In genomic region chr1:14539309-14539708, GRCh38 we compare ENCODE assay signal across 25 cellular contexts.
"Had no signal": no experiment of that assay in that cellular context is flagged by ENCODE, and none has a peak within 500 bp of the region (broad histone marks: within the 10 kb centered on the region; RNA-seq: fewer than 3 reads in every experiment).

No MANE protein-coding gene starts in this region.

- H3K4me1 ChIP-seq: esophagus squamous epithelium, gastrocnemius medialis, heart right ventricle, left lung, lower lobe of right lung had no signal

- H3K9me3 ChIP-seq: esophagus squamous epithelium, gastrocnemius medialis, heart right ventricle, left lung, lower lobe of right lung, mucosa of descending colon had no signal

- H3K4me3 ChIP-seq: coronary artery, dorsolateral prefrontal cortex, esophagus squamous epithelium, gastrocnemius medialis, heart right ventricle, left lung, lower lobe of right lung, mucosa of descending colon had no signal

- DNase-seq: dermis blood vessel endothelial cell; dorsolateral prefrontal cortex; effector CD4-positive, alpha-beta T cell; effector memory CD4-positive, alpha-beta T cell; erythroblast; esophagus squamous epithelium; foreskin fibroblast; foreskin melanocyte; gastrocnemius medialis; glutamatergic neuron; head of caudate nucleus; heart right ventricle; hippocampal formation; left cardiac atrium; left lung; left ventricle myocardium superior; lower lobe of right lung; mesenchymal stem cell; mucosa of descending colon had no signal

- FAIRE-seq: endometrium, islet of Langerhans, keratinocyte had no signal

- H3K27ac ChIP-seq: coronary artery, dorsolateral prefrontal cortex, epithelial cell of prostate, esophagus squamous epithelium, gastrocnemius medialis, heart right ventricle, left lung, lower lobe of right lung had no signal

- H3K36me3 ChIP-seq: esophagus squamous epithelium, gastrocnemius medialis, heart right ventricle, left lung, lower lobe of right lung had no signal

- H3K27me3 ChIP-seq: dorsolateral prefrontal cortex, esophagus squamous epithelium, gastrocnemius medialis, left lung had no signal

- ATAC-seq: esophagus mucosa, gastrocnemius medialis, heart right ventricle, left cardiac atrium, left lung, left ventricle myocardium superior, lower lobe of right lung, mucosa of descending colon had no signal
